In the genomic region with DNA sequence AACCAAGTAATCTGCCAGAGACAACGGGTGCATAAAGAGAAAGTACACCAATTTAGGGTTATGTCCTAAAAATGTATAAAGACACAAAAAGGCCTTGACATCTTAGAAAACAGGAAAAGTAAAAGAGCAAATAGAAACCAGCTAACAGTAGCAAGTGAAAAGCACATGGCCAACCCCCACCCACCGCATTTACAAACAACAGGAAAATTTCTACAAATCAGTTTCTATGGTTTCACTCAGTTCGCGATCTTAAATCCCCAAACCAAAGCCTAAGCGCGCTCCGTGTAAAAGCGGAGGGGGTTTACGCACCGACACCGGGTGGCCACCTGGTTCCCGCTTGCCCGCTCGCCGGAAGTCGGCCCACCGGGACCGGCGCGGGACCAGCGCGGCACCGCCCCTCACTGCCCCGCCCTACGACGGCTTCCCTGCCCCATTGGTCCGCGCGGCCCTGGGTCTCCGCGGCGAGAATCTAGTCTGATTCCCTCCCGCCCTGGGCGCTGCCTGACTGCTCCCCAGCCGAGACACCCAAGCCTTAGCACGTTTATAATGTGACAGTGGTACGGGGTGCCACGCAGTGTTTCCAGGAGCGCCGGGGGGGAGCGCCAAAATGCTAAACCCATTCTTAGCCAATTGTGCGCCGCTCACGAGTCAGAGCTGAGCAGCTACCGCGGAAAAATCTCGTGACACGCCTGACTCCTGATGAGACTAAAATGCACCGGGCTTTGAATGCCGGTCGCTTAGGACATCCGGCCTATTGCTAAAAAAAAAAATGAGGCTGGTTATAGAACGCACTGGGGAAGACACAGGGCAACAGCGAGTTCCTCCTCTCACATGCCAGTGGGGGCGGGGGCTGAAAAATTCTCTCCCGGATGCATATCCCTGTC, we compare ENCODE assay signal across 8 cellular contexts. TPM values are rescaled to one million over a fixed set of nuclear protein-coding genes. Genes with fewer than 3 reads are reported as not detected.
DNase-seq lines count a peak whose midpoint lies in the region; ATAC-seq and TF ChIP-seq lines count a peak whose summit lies in the region.

TSS of gene GART (minus strand) at position 362 of the 884 bp plus-strand sequence. CDS start 2,802 bp downstream, outside the sequence.

- TF ChIP-seq POLR2A in prostate gland (IDR thresholded peaks at IDR 0.05) = peak; percentile 60

- peaks cover 49 to 53% (median 50%) of the 10 kb centered on the region in 3 donors for H3K4me1 Mint-ChIP-seq in T-cell

- peak within 1 kb of the TSS; percentile 100 for H3K27ac Mint-ChIP-seq in T-cell

- POLR2A ChIA-PET in T-cell (lab: Charles Lee) = interaction anchor here (0.6 to 2.6 kb wide), 6 partner anchors 47 to 815 kb away, joined by 3 to 14 read pairs (median 3); partner anchors contain the start of genes DONSON (in 1 of the 2) and TMEM50B (in 1 of the 2)

- DNase-seq in NCI-H1105 (lab: John Stamatoyannopoulos, UW) = peak; percentile 81
- DNase-seq in T-cell = peak in 33 of 34 experiments; percentile 58 to 86 (median 71)
- peak; percentile 82 to 86 for DNase-seq in heart right ventricle
- peak; percentile 79 for DNase-seq in prostate gland (ENCODE audit: low spot score)
- DNase-seq in ureter (ENCODE audit: low spot score) = peak; percentile 86

- no peaks in the 10 kb centered on the region for H3K27me3 Mint-ChIP-seq in T-cell

- H3K27ac ChIP-seq in adipose tissue (ENCODE audit: low read depth, low read length) = peak within 1 kb of the TSS; percentile 99
- peak within 1 kb of the TSS; percentile 83 to 100 (median 99) for H3K27ac ChIP-seq in heart right ventricle
- peak within 1 kb of the TSS; percentile 99 for H3K27ac ChIP-seq in prostate gland

- ATAC-seq in HG02642 (IDR thresholded peaks at IDR 0.05; ENCODE audit: poor library complexity, unreplicated experiment) (peak; percentile 65), T-cell (replicated peaks in 1 of 4) (peak; percentile 59 to 64 (median 62)), heart right ventricle (peak; percentile 83 to 91 (median 86))

- peak within 1 kb of the TSS; percentile 94 to 99 (median 98) for H3K4me3 Mint-ChIP-seq in T-cell

- no peaks in the 10 kb centered on the region for H3K27me3 ChIP-seq in heart right ventricle
- no peaks in the 10 kb centered on the region for H3K27me3 ChIP-seq in prostate gland (replicated peaks; ENCODE audit: insufficient read depth)

- peaks cover 0 to 33% (median 26%) of the 10 kb centered on the region in 9 donors for H3K36me3 ChIP-seq in heart right ventricle
- no peaks in the 10 kb centered on the region for H3K36me3 ChIP-seq in prostate gland

- H3K4me3 ChIP-seq in GM12875 (ENCODE audit: low read depth, low read length) (peak within 1 kb of the TSS; percentile 80), heart right ventricle (peak within 1 kb of the TSS; percentile 73 to 85 (median 78)), prostate gland (peak within 1 kb of the TSS; percentile 63 to 65)

- peaks cover 0 to 45% (median 38%) of the 10 kb centered on the region in 9 donors for H3K4me1 ChIP-seq in heart right ventricle
- peaks cover 5% of the 10 kb centered on the region for H3K4me1 ChIP-seq in prostate gland (replicated peaks)

- CTCF ChIA-PET in T-cell (lab: Charles Lee) = interaction anchor here in 1 of 2 donors (1.4 to 1.7 kb wide), 2 partner anchors 64 to 65 kb away, joined by 3 to 7 read pairs; no protein-coding TSS in a partner anchor

- TF ChIP-seq CTCF in GM12875 (IDR thresholded peaks at IDR 0.05; ENCODE audit: borderline replicate concordance, insufficient read depth, low read depth, low read length) = no peak
- peak in 1 of 9 donors; percentile 5 for TF ChIP-seq CTCF in heart right ventricle (IDR thresholded peaks at IDR 0.05)
- TF ChIP-seq CTCF in prostate gland (IDR thresholded peaks at IDR 0.05) = no peak

- WGBS in adipose tissue, 3 donors = 0 to 1% (median 1%) methylated on average over 56 of the region's 56 CpGs
- WGBS in heart right ventricle, 2 donors = 0% methylated on average over 51 to 56 of the region's 56 CpGs
- WGBS in prostate gland = 1% methylated on average over 49 of the region's 56 CpGs

- intact Hi-C loops in heart right ventricle (cut with DNase I) = loop anchor here in 3 of 10 donors (2.0 to 5.0 kb wide), 3 partner anchors 45 to 65 kb away; partner anchors contain the start of genes DONSON (in 2 of the 3) and TMEM50B (in 2 of the 3)
- intact Hi-C loops in prostate gland (cut with DNase I) = loop anchor here (2.0 kb wide), 1 partner anchor 63 kb away; the partner anchor contains the start of gene TMEM50B

- H3K9me3 ChIP-seq in heart right ventricle (no peaks in the 10 kb centered on the region), prostate gland (no peaks in the 10 kb centered on the region)

- peaks cover 16% of the 10 kb centered on the region for H3K36me3 Mint-ChIP-seq in T-cell

- no peaks in the 10 kb centered on the region for H3K9me3 Mint-ChIP-seq in T-cell

RNA-seq across cellular contexts. Expression of gene GART, which starts in this region (rescaled TPM):
- total RNA-seq in T-cell (10 to 100 TPM; 37.6 to 97.4 (median 84.6) TPM), heart right ventricle (10 to 100 TPM; 30.7 to 52.6 (median 46.3) TPM), prostate gland (10 to 100 TPM; 55.9 to 65.3 TPM), ureter (103 TPM)
- polyA plus RNA-seq in adipose tissue (10 to 100 TPM; 16.7 to 45.5 (median 26.0) TPM), heart right ventricle (10 to 100 TPM; 11.3 to 26.0 TPM)

Comparison
In these comparisons a context has a peak if more than half of its experiments do, and no peak if none do; other contexts are left out.
1. Peak in every context shown above with its lines: DNase-seq, ATAC-seq, H3K4me3 ChIP-seq and H3K27ac ChIP-seq.